In the genomic region with DNA sequence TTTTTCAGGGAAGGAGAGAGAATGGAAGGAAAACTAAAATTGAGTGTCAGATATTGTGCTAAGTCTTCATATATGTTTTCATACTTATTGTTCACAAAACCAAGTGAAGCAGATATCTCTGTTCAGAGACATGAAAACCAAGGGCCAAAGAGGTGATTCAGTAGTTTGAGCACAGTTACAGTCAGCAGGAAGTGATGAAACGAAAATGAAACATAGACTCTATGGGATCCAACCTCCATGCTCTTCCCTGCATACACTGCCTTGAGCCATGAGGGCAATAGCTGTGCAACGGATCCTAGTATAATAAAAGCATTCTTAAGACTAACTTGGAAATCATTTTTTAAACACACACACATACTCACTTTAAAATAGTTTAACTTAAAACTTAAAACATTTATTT, we compare ENCODE assay signal across 12 cellular contexts. TPM values are rescaled to one million over a fixed set of nuclear protein-coding genes. Genes with fewer than 3 reads are reported as not detected.
DNase-seq lines count a peak whose midpoint lies in the region; ATAC-seq and TF ChIP-seq lines count a peak whose summit lies in the region.
"Had no signal": no experiment of that assay in that cellular context is flagged by ENCODE, and none has a peak within 500 bp of the region (broad histone marks: within the 10 kb centered on the region; RNA-seq: fewer than 3 reads in every experiment).

No MANE protein-coding gene starts in this region.

- H3K9me3 Mint-ChIP-seq in activated T-cell treated with anti-CD3 and anti-CD28 coated beads, Interleukin-2, amount 50 U/mL, for 24 hours: no peaks in the 10 kb centered on the region
- no peaks in the 10 kb centered on the region for H3K9me3 Mint-ChIP-seq in effector memory CD8-positive, alpha-beta T cell
- H3K9me3 Mint-ChIP-seq in stimulated activated memory B cell treated with anti-CD40 and anti-IgM and Interleukin-4, amounts not matched to agents 10 μg/mL and 1 μg/mL and 100 μg/mL, for 72 hours: no peaks in the 10 kb centered on the region

- H3K36me3 Mint-ChIP-seq in activated T-cell treated with anti-CD3 and anti-CD28 coated beads, Interleukin-2, amount 50 U/mL, for 24 hours (ENCODE audit: low read depth): no peaks in the 10 kb centered on the region
- H3K36me3 Mint-ChIP-seq in effector memory CD8-positive, alpha-beta T cell (ENCODE audit: insufficient read depth): no peaks in the 10 kb centered on the region
- peaks cover 24% of the 10 kb centered on the region for H3K36me3 Mint-ChIP-seq in stimulated activated memory B cell treated with anti-CD40 and anti-IgM and Interleukin-4, amounts not matched to agents 10 μg/mL and 1 μg/mL and 100 μg/mL, for 72 hours

- no peak overlapping the region for H3K27ac ChIP-seq in OCI-LY3 (ENCODE audit: low read length)
- H3K27ac ChIP-seq: BLaER1 treated with 17β-estradiol and CSF1 and Interleukin-3, amounts not matched to agents 10 nM and 100 nM had no signal

- H3K36me3 ChIP-seq in OCI-LY3 (replicated peaks; ENCODE audit: low read depth, low read length): no peaks in the 10 kb centered on the region
- no peaks in the 10 kb centered on the region for H3K36me3 ChIP-seq in H7 (replicated peaks; ENCODE audit: control insufficient read depth, insufficient read depth, low read length)
- H3K36me3 ChIP-seq: BLaER1 treated with 17β-estradiol and CSF1 and Interleukin-3, amounts not matched to agents 10 nM and 100 nM had no signal

- H2AFZ ChIP-seq in OCI-LY3 (ENCODE audit: low read depth, low read length): peak overlapping the region; percentile 9; the same call in 1 of the 2 replicates

- no peaks in the 10 kb centered on the region for H3K27me3 ChIP-seq in OCI-LY3 (ENCODE audit: low read depth, low read length)
- H3K27me3 ChIP-seq in H7 (ENCODE audit: control insufficient read depth, insufficient read depth, low read length): no peaks in the 10 kb centered on the region
- H3K27me3 ChIP-seq: BLaER1 treated with 17β-estradiol and CSF1 and Interleukin-3, amounts not matched to agents 10 nM and 100 nM had no signal

- H3K79me2 ChIP-seq in OCI-LY3 (ENCODE audit: low read length): no peaks in the 10 kb centered on the region

- no peak for TF ChIP-seq CTCF in OCI-LY3 (IDR thresholded peaks at IDR 0.05; ENCODE audit: low read depth, low read length)

- no peaks in the 10 kb centered on the region for H3K27me3 Mint-ChIP-seq in activated T-cell treated with anti-CD3 and anti-CD28 coated beads, Interleukin-2, amount 50 U/mL, for 24 hours
- H3K27me3 Mint-ChIP-seq in effector memory CD8-positive, alpha-beta T cell: no peaks in the 10 kb centered on the region
- H3K27me3 Mint-ChIP-seq in stimulated activated memory B cell treated with anti-CD40 and anti-IgM and Interleukin-4, amounts not matched to agents 10 μg/mL and 1 μg/mL and 100 μg/mL, for 72 hours: no peaks in the 10 kb centered on the region

- peak; percentile 56 for ATAC-seq in effector memory CD8-positive, alpha-beta T cell (replicated peaks)
- no peak for ATAC-seq in stimulated activated memory B cell treated with anti-CD40 and anti-IgM and Interleukin-4, amounts not matched to agents 10 μg/mL and 1 μg/mL and 100 μg/mL, for 72 hours
- ATAC-seq in HG03039 (IDR thresholded peaks at IDR 0.05; ENCODE audit: unreplicated experiment) (no peak), GM18502 (IDR thresholded peaks at IDR 0.05; ENCODE audit: poor library complexity, unreplicated experiment) (no peak)
- ATAC-seq: right cardiac atrium had no signal

- peaks cover 27% of the 10 kb centered on the region for H3K4me1 ChIP-seq in OCI-LY3 (ENCODE audit: low read length)

- H3K4me1 Mint-ChIP-seq in activated T-cell treated with anti-CD3 and anti-CD28 coated beads, Interleukin-2, amount 50 U/mL, for 24 hours (ENCODE audit: low read depth): peaks cover 19% of the 10 kb centered on the region
- peaks cover 10 to 14% of the 10 kb centered on the region in 2 donors for H3K4me1 Mint-ChIP-seq in effector memory CD8-positive, alpha-beta T cell (ENCODE audit: low read depth in 2 of 2)
- H3K4me1 Mint-ChIP-seq in stimulated activated memory B cell treated with anti-CD40 and anti-IgM and Interleukin-4, amounts not matched to agents 10 μg/mL and 1 μg/mL and 100 μg/mL, for 72 hours: peaks cover 28% of the 10 kb centered on the region

- no peak overlapping the region for H3K4me2 ChIP-seq in OCI-LY3 (ENCODE audit: low read length)
- H3K4me2 ChIP-seq: BLaER1 treated with 17β-estradiol and CSF1 and Interleukin-3, amounts not matched to agents 10 nM and 100 nM had no signal

- no peak for DNase-seq in activated T-cell treated with anti-CD3 and anti-CD28 coated beads, Interleukin-2, amount 50 U/mL, for 24 hours
- no peak for DNase-seq in activated T-cell treated with anti-CD3 and anti-CD28 coated beads, Interleukin-2, amount 50 U/mL, for 1 hour
- DNase-seq in effector memory CD8-positive, alpha-beta T cell: no peak
- DNase-seq in H7: no peak
- DNase-seq: NCI-H187, right cardiac atrium, substantia nigra had no signal

- no peaks in the 10 kb centered on the region for H4K20me1 ChIP-seq in OCI-LY3 (ENCODE audit: insufficient read depth, low read length)
- H4K20me1 ChIP-seq: BLaER1 treated with 17β-estradiol and CSF1 and Interleukin-3, amounts not matched to agents 10 nM and 100 nM had no signal

- H3K9ac ChIP-seq in OCI-LY3 (ENCODE audit: low read length): no peak overlapping the region
- H3K9ac ChIP-seq: BLaER1 treated with 17β-estradiol and CSF1 and Interleukin-3, amounts not matched to agents 10 nM and 100 nM had no signal

- H3K4me3 Mint-ChIP-seq in activated T-cell treated with anti-CD3 and anti-CD28 coated beads, Interleukin-2, amount 50 U/mL, for 24 hours: no peak overlapping the region
- H3K4me3 Mint-ChIP-seq in effector memory CD8-positive, alpha-beta T cell: peak overlapping the region in 1 of 2 donors; percentile 14
- H3K4me3 Mint-ChIP-seq in stimulated activated memory B cell treated with anti-CD40 and anti-IgM and Interleukin-4, amounts not matched to agents 10 μg/mL and 1 μg/mL and 100 μg/mL, for 72 hours: no peak overlapping the region

- H3K9me3 ChIP-seq in OCI-LY3 (ENCODE audit: insufficient read depth, low read length): no peaks in the 10 kb centered on the region
- H3K9me3 ChIP-seq: BLaER1 treated with 17β-estradiol and CSF1 and Interleukin-3, amounts not matched to agents 10 nM and 100 nM had no signal

- peak overlapping the region; percentile 22 for H3K27ac Mint-ChIP-seq in activated T-cell treated with anti-CD3 and anti-CD28 coated beads, Interleukin-2, amount 50 U/mL, for 24 hours
- peak overlapping the region; percentile 4 to 69 for H3K27ac Mint-ChIP-seq in effector memory CD8-positive, alpha-beta T cell
- peak overlapping the region; percentile 12 for H3K27ac Mint-ChIP-seq in stimulated activated memory B cell treated with anti-CD40 and anti-IgM and Interleukin-4, amounts not matched to agents 10 μg/mL and 1 μg/mL and 100 μg/mL, for 72 hours

- H3K4me3 ChIP-seq in OCI-LY3 (ENCODE audit: low read length) (no peak overlapping the region), H7 (ENCODE audit: insufficient read depth, low read depth, low read length) (no peak overlapping the region)
- H3K4me3 ChIP-seq: BLaER1 treated with 17β-estradiol and CSF1 and Interleukin-3, amounts not matched to agents 10 nM and 100 nM had no signal

RNA-seq across cellular contexts. Expression of gene ESR2, which starts 28.0 kb away (rescaled TPM):
- 0.07 TPM in 2 replicates for total RNA-seq in H7 (2014; rRNA removed; shearing (Covaris generic))
